Comparison of ENCODE assay signal across 1 cellular context in the genomic region with DNA sequence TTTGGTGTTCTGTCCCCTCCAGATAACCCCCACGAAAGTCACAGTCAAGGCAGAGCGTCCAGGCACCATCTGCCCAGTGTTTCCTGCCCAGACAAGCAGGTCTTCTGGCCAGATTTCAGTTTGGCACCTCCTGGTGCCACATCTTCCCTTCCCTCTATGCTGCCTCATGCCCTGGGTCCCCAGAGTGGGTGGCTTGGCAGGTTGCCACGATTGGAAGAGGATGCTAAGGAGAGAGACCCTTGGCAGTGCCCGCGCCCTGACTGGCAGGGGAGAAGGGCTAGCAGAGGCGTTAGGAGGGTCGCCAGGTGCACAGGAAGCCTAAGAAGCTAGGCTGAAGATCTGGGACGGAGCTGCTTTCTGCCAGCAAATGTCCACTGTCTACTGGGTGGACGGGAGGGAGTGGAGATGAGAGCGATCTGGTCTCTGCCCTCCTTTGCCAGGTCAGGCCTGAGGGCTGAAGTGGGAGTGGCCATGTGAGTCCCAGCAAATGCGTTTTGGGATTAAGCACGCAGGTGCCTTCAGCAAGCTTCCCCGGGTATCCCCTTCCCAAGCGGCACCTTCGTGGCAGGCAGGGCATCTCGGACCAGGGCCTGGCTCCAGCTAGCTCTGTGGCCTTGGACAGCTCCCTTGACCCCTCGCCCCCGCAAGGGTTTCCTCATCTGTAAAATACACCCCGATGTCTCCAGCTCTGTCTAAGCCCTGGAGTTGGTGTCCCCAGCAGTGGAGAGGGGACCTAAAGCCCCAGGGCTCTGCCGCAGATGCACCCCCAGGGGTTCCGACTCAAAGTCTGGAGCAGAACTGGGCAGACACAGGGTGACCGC.
A peak's percentile ranks its signal among the peaks of the same experiment; 100 is the strongest.
TF ChIP-seq lines count a peak whose summit lies in the region.

No MANE protein-coding gene starts in this region.

TF ChIP-seq in H1, 55 proteins besides CTCF, POLR2A, EP300 and RAD21:
- TF ChIP-seq SIX5 (IDR thresholded peaks at IDR 0.05; ENCODE audit: low read depth, low read length) (no peak), RBBP5 (IDR thresholded peaks at IDR 0.05; ENCODE audit: borderline replicate concordance, low read depth, low read length) (no peak), HDAC2 (IDR thresholded peaks at IDR 0.05; ENCODE audit: borderline replicate concordance in 1 of 2, low read depth in 2 of 2, low read length in 2 of 2) (0 out of 4 replicates have a peak, but pooled peaks of 1 of the 2 experiments have one; percentile 1), KDM1A (IDR thresholded peaks at IDR 0.05; ENCODE audit: borderline replicate concordance, low read length) (no peak), TAF1 (IDR thresholded peaks at IDR 0.05; ENCODE audit: low read depth, low read length) (0 out of 2 replicates have a peak, but pooled peaks have one; percentile 7), SUZ12 (IDR thresholded peaks at IDR 0.05; ENCODE audit: low read length) (no peak), CREB1 (IDR thresholded peaks at IDR 0.05) (no peak), CTBP2 (IDR thresholded peaks at IDR 0.05; ENCODE audit: borderline replicate concordance, insufficient read depth, insufficient read length, low read length) (no peak), ASH2L (IDR thresholded peaks at IDR 0.05; ENCODE audit: low read length) (no peak), EGR1 (IDR thresholded peaks at IDR 0.05; ENCODE audit: borderline replicate concordance, low read depth, low read length) (no peak), NANOG (IDR thresholded peaks at IDR 0.05; ENCODE audit: insufficient read depth, low read depth, low read length, poor library complexity, severe bottlenecking) (no peak), TAF7 (optimal IDR thresholded peaks at IDR 0.05; ENCODE audit: borderline replicate concordance, low read depth, low read length) (no peak), SIRT6 (IDR thresholded peaks at IDR 0.05; ENCODE audit: low read length) (no peak)
- TF ChIP-seq, protein P1, sequence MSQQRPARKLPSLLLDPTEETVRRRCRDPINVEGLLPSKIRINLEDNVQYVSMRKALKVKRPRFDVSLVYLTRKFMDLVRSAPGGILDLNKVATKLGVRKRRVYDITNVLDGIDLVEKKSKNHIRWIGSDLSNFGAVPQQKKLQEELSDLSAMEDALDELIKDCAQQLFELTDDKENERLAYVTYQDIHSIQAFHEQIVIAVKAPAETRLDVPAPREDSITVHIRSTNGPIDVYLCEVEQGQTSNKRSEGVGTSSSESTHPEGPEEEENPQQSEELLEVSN (IDR thresholded peaks at IDR 0.05), result no peak
